ENCODE assay signal across 8 cellular contexts in the genomic region with DNA sequence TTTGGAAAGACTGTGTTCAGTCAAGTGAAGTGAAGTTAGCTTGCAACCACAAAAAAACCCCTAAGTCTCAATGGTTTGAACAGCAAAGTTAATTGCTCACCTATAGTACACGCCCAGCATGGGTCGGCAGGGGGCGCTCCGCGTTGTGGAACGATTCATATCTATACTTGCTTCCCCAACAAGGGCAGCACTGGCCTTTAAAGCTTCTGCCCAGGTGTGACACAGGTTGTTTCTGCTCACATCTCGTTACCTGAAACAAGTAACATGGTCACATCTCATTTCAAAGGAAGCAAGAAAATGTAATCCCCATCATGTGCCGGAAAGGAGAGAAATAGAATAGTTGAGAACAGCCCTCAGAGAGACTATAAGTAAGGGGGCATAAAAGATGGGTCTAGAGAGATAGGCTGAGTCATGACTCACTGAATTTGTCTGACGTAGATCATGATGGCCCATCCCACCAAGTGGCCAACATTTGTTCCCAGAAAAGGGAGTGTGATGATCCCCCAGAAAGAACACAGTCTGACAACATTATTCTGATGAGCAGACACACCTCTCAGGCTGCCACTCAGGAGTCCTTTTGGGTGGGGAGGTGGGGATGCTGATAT. TPM values are rescaled to one million over a fixed set of nuclear protein-coding genes. Genes with fewer than 3 reads are reported as not detected.
A peak's percentile ranks its signal among the peaks of the same experiment; 100 is the strongest.
DNase-seq lines count a peak whose midpoint lies in the region; ATAC-seq and TF ChIP-seq lines count a peak whose summit lies in the region.

No MANE protein-coding gene starts in this region.

- no peak overlapping the region for H3K9ac ChIP-seq in colonic mucosa (ENCODE audit: low read depth in 2 of 2, low read length in 2 of 2)

- TF ChIP-seq CTCF in colonic mucosa (IDR thresholded peaks at IDR 0.05) (peak; percentile 83), lower leg skin (IDR thresholded peaks at IDR 0.05) (peak in 1 of 3 donors; percentile 53)

- H3K4me1 Mint-ChIP-seq in activated CD4-positive, alpha-beta T cell treated with anti-CD3 and anti-CD28 coated beads, Interleukin-2, amount 10 ng/mL, durations not matched to agents 24 days and 14 days, result peaks cover 3% of the 10 kb centered on the region

- CTCF ChIA-PET in HEK293T (lab: Yijun Ruan, JAX), result interaction anchor here (0.5 to 1.6 kb wide), 16 partner anchors 15 to 478 kb away, joined by 3 to 4 read pairs (median 3); no protein-coding TSS in a partner anchor

- POLR2A ChIA-PET in HEK293T (lab: Yijun Ruan, JAX), result no interaction called here

- H3K27ac ChIP-seq in colonic mucosa, result no peak overlapping the region

- no peak overlapping the region for H3K4me3 ChIP-seq in colonic mucosa
- no peak overlapping the region for H3K4me3 ChIP-seq in lower leg skin (ENCODE audit: low read depth, poor library complexity, severe bottlenecking)

- peaks cover 9% of the 10 kb centered on the region for H3K27me3 Mint-ChIP-seq in activated CD4-positive, alpha-beta T cell treated with anti-CD3 and anti-CD28 coated beads, Interleukin-2, amount 10 ng/mL, durations not matched to agents 24 days and 14 days

- no peaks in the 10 kb centered on the region for H3K36me3 ChIP-seq in colonic mucosa

- intact Hi-C loops in activated CD4-positive, alpha-beta T cell treated with anti-CD3 and anti-CD28 coated beads, Interleukin-2, amount 10 ng/mL, durations not matched to agents 24 days and 14 days (cut with micrococcal nuclease), result loop anchor here (1.0 to 10.0 kb wide), 5 partner anchors 90 to 483 kb away; a partner anchor contains a TSS
- intact Hi-C loops in colonic mucosa (cut with DNase I) (loop anchor here (2.0 to 10.0 kb wide), 2 partner anchors 70 to 168 kb away; a partner anchor contains a TSS), lower leg skin (cut with DNase I; ENCODE audit: low total_unique reads) (loop anchor here (5.0 kb wide), 1 partner anchor 228 kb away; no protein-coding TSS in a partner anchor)

- no peak overlapping the region for H3K4me3 Mint-ChIP-seq in activated CD4-positive, alpha-beta T cell treated with anti-CD3 and anti-CD28 coated beads, Interleukin-2, amount 10 ng/mL, durations not matched to agents 24 days and 14 days

- no peaks in the 10 kb centered on the region for H3K9me3 Mint-ChIP-seq in activated CD4-positive, alpha-beta T cell treated with anti-CD3 and anti-CD28 coated beads, Interleukin-2, amount 10 ng/mL, durations not matched to agents 24 days and 14 days

- H3K27me3 ChIP-seq in colonic mucosa, result no peaks in the 10 kb centered on the region

- peaks cover 4% of the 10 kb centered on the region for H3K4me1 ChIP-seq in colonic mucosa

- WGBS in lower leg skin, 2 donors, result 15% methylated on average over 9 of the region's 9 CpGs

- no peak overlapping the region for H3K27ac Mint-ChIP-seq in activated CD4-positive, alpha-beta T cell treated with anti-CD3 and anti-CD28 coated beads, Interleukin-2, amount 10 ng/mL, durations not matched to agents 24 days and 14 days

- TF ChIP-seq POLR2A in lower leg skin (IDR thresholded peaks at IDR 0.05), result no peak

- ATAC-seq in HG03439 (IDR thresholded peaks at IDR 0.05; ENCODE audit: unreplicated experiment), result no peak

- DNase-seq in C1 segment of cervical spinal cord (lab: John Stamatoyannopoulos, UW) (peak in 9 of 14 donors; percentile 5 to 34 (median 25)), HEK293T (ENCODE audit: extremely low spot score) (peak; percentile 64), NCI-H510A (lab: John Stamatoyannopoulos, UW) (peak; percentile 50), colonic mucosa (peak; percentile 93), lower leg skin (ENCODE audit: low spot score in 2 of 2) (peak; percentile 72 to 95)
- DNase-seq in activated CD4-positive, alpha-beta T cell treated with anti-CD3 and anti-CD28 coated beads, Interleukin-2, amount 10 ng/mL, durations not matched to agents 24 days and 14 days, result peak; percentile 95
- DNase-seq in stimulated activated CD8-positive, alpha-beta memory T cell treated with anti-CD3 and anti-CD28 coated beads, Interleukin-12 subunit alpha, Interleukin-12 subunit beta, amount 100 ng/mL, for 24 hours (ENCODE audit: extremely low read depth), result peak; percentile 62

- no peaks in the 10 kb centered on the region for H3K36me3 Mint-ChIP-seq in activated CD4-positive, alpha-beta T cell treated with anti-CD3 and anti-CD28 coated beads, Interleukin-2, amount 10 ng/mL, durations not matched to agents 24 days and 14 days (ENCODE audit: low read depth)

- H3K9me3 ChIP-seq in colonic mucosa, result no peaks in the 10 kb centered on the region

TF ChIP-seq in HEK293T, 16 proteins besides CTCF, POLR2A, EP300 and RAD21:
- TF ChIP-seq ARNT (IDR thresholded peaks at IDR 0.05), result no peak
- TF ChIP-seq SUZ12 (IDR thresholded peaks at IDR 0.05), result no peak

RNA-seq across cellular contexts. Expression of a gene that starts 29.0 kb away (rescaled TPM):
- total RNA-seq in activated CD4-positive, alpha-beta T cell treated with anti-CD3 and anti-CD28 coated beads, Interleukin-2, amount 10 ng/mL, durations not matched to agents 24 days and 14 days, result not detected in 2 replicates
- 100 to 1,000 TPM; 288 to 346 TPM for total RNA-seq in colonic mucosa
- not detected for total RNA-seq in lower leg skin

RNA-seq across cellular contexts. Expression of a gene that starts 47.7 kb away (rescaled TPM):
- total RNA-seq in activated CD4-positive, alpha-beta T cell treated with anti-CD3 and anti-CD28 coated beads, Interleukin-2, amount 10 ng/mL, durations not matched to agents 24 days and 14 days, result not detected in 2 replicates
- total RNA-seq in colonic mucosa (not detected), lower leg skin (not detected)

Comparison
In these comparisons a context has a peak if more than half of its experiments do, and no peak if none do; other contexts are left out.
1. DNase-seq: peak in every context shown above with its lines; median percentile 95 in activated CD4-positive, alpha-beta T cell treated with anti-CD3 and anti-CD28 coated beads, Interleukin-2, amount 10 ng/mL, durations not matched to agents 24 days and 14 days; 93 in colonic mucosa; 84 in lower leg skin; 64 in HEK293T; 62 in stimulated activated CD8-positive, alpha-beta memory T cell treated with anti-CD3 and anti-CD28 coated beads, Interleukin-12 subunit alpha, Interleukin-12 subunit beta, amount 100 ng/mL, for 24 hours; 50 in NCI-H510A; 25 in C1 segment of cervical spinal cord.
2. RNA of a gene that starts 29.0 kb away (total RNA-seq): 288 to 346 TPM in colonic mucosa; not detected in activated CD4-positive, alpha-beta T cell treated with anti-CD3 and anti-CD28 coated beads, Interleukin-2, amount 10 ng/mL, durations not matched to agents 24 days and 14 days and not detected in lower leg skin; every median in the first group is over 100 times any median in the second.